In the genomic region with DNA sequence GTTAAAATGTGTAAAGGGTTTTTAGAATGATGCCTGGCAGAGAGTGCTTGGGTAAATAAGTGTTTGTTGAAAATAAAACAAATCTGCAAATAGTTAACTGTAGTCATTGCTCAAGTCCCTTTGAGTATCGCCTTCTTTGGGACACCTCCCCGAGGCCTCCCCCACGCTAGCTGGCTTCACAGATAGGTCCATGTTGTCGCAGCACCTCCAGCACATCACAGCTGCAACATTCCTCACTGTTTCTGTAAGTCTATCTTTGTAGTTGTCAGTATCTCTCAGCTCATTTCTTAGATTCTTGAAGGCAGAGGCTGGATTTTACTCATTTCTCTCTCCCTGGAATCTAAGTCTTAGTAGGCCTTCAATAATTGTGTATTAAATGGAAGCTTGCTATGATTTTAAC, we compare ENCODE assay signal across 4 cellular contexts. TPM values are rescaled to one million over a fixed set of nuclear protein-coding genes. Genes with fewer than 3 reads are reported as not detected.
"Had no signal": no experiment of that assay in that cellular context is flagged by ENCODE, and none has a peak within 500 bp of the region (broad histone marks: within the 10 kb centered on the region; RNA-seq: fewer than 3 reads in every experiment).

No MANE protein-coding gene starts in this region.

- H3K27ac ChIP-seq: RWPE1 had no signal

RNA-seq across cellular contexts. Expression of gene STUM, which starts 1.6 kb away (rescaled TPM):
- total RNA-seq: HT-29, LHCN-M2, OCI-LY7 had no signal
